In the genomic region with DNA sequence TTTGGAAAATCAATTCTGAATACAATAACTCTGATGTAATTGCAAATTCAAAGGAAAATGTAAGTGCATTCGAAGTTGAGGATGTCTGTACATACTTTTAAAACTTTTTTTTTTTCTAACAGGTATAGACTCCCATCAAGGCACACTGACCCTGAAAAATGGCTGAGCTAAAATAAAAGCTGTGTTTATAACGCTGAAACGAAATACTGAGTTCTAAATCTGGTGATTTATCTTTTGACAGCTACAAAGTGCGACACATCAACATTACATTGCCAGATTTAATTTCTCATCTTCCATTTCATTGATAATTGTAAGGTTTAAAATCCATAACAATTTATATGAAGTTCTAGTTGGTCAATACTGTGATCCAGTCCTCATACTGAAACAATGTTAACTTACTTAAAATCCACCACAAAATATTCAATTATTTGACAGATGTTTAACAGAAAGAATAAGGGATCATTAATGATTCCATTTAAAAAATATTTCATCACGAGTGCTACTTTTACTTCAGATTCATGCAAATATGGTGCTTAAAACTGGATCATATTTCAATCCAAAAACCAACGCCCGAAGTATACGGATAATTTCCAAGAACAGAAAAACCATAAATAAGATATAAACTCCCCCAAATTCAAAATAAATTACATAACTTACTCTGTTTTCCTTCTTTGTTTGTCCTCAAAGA, we compare ENCODE assay signal across 8 cellular contexts. TPM values are rescaled to one million over a fixed set of nuclear protein-coding genes. Genes with fewer than 3 reads are reported as not detected.
A peak's percentile ranks its signal among the peaks of the same experiment; 100 is the strongest.
DNase-seq lines count a peak whose midpoint lies in the region; ATAC-seq and TF ChIP-seq lines count a peak whose summit lies in the region.

No MANE protein-coding gene starts in this region.

- H3K27me3 ChIP-seq in NT2/D1 (ENCODE audit: insufficient read depth, insufficient read length), result no peaks in the 10 kb centered on the region
- H3K27me3 ChIP-seq in endocrine pancreas (ENCODE audit: control insufficient read depth, insufficient read depth, low read length), result no peaks in the 10 kb centered on the region
- H3K27me3 ChIP-seq in neutrophil, result no peaks in the 10 kb centered on the region

- no peak for TF ChIP-seq CTCF in neutrophil (IDR thresholded peaks at IDR 0.05)

- H3K27ac ChIP-seq in neutrophil, result peak overlapping the region; percentile 97

- ATAC-seq in GM18517 (IDR thresholded peaks at IDR 0.05; ENCODE audit: unreplicated experiment), result no peak
- ATAC-seq in HG03521 (IDR thresholded peaks at IDR 0.05; ENCODE audit: unreplicated experiment), result no peak
- no peak for ATAC-seq in GM21786 (IDR thresholded peaks at IDR 0.05; ENCODE audit: unreplicated experiment)

- no peaks in the 10 kb centered on the region for H3K4me1 ChIP-seq in NT2/D1 (ENCODE audit: insufficient read depth, insufficient read length)
- peaks cover 16% of the 10 kb centered on the region for H3K4me1 ChIP-seq in endocrine pancreas (ENCODE audit: control insufficient read depth, insufficient read depth, low read length)
- H3K4me1 ChIP-seq in neutrophil (ENCODE audit: control insufficient read depth in 1 of 2, insufficient read depth in 1 of 2, low read depth in 1 of 2, low read length in 1 of 2), result peaks cover 23 to 36% of the 10 kb centered on the region in 2 experiments

- peak; percentile 7 for DNase-seq in DMS 273 (lab: John Stamatoyannopoulos, UW; ENCODE audit: unreplicated experiment)
- DNase-seq in NT2/D1 (ENCODE audit: low read depth, low spot score), result no peak
- no peak for DNase-seq in cerebellum (ENCODE audit: low spot score)

- H3K9me3 ChIP-seq in NT2/D1 (ENCODE audit: insufficient read depth, low read length) (no peaks in the 10 kb centered on the region), endocrine pancreas (ENCODE audit: control insufficient read depth, low read length) (no peaks in the 10 kb centered on the region), neutrophil (no peaks in the 10 kb centered on the region)

- peak overlapping the region; percentile 87 for H3K9ac ChIP-seq in NT2/D1 (ENCODE audit: insufficient read length, low read depth)
- peak overlapping the region; percentile 16 for H3K9ac ChIP-seq in endocrine pancreas (ENCODE audit: control insufficient read depth, insufficient read depth, low read length)

- peak overlapping the region; percentile 77 for H3K4me3 ChIP-seq in NT2/D1 (ENCODE audit: insufficient read length, low read depth)
- H3K4me3 ChIP-seq in endocrine pancreas (ENCODE audit: control insufficient read depth, insufficient read depth, low read length), result peak overlapping the region; percentile 67
- peak overlapping the region; percentile 78 to 87 for H3K4me3 ChIP-seq in neutrophil (ENCODE audit: low read depth in 1 of 2, low read length in 1 of 2)

- H3K36me3 ChIP-seq in NT2/D1 (ENCODE audit: insufficient read depth, insufficient read length, low read length) (no peaks in the 10 kb centered on the region), endocrine pancreas (ENCODE audit: control insufficient read depth, insufficient read depth, low read length) (no peaks in the 10 kb centered on the region), neutrophil (no peaks in the 10 kb centered on the region)

RNA-seq across cellular contexts. Expression of gene RAB11FIP2, which starts 1.4 kb away (rescaled TPM):
- 40.0 TPM for total RNA-seq in cerebellum
